ENCODE assay signal across 8 cellular contexts in the genomic region with DNA sequence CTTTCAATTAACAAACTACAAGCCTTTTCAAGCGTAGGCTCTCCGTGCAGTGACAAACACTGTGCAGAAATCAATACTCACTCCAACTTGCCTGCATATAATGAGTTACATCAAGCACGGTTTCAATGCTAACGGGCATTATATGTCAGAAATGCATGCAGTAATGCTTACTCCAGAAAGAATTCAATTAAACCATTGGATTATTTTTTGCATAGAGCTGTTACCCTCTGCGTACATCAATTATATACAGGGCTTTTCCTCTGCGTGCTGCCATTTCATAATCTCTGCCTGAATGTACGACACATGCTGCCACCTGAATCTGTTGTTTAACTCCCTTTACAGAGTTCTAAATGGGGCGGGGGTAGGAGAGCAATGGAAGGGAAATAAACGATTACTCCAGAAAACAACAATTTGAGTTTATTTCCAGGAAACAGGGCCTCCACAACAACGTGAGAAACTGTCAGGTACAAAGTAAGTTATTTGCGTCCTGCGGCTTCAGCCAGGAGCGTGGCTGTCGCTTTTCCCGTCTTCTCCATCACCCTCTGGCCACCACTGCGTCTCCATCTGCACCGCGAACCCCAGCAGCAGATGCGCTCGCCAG. TPM values are rescaled to one million over a fixed set of nuclear protein-coding genes. Genes with fewer than 3 reads are reported as not detected.
DNase-seq lines count a peak whose midpoint lies in the region; ATAC-seq and TF ChIP-seq lines count a peak whose summit lies in the region.

No MANE protein-coding gene starts in this region.

- H3K9me3 Mint-ChIP-seq in stimulated activated naive CD8-positive, alpha-beta T cell treated with anti-CD3 and anti-CD28 coated beads, Interleukin-15, Interleukin-2, amounts not matched to agents 100 ng/mL and 50 ng/mL, for 24 hours, result no peaks in the 10 kb centered on the region

- H3K9me3 ChIP-seq in mononuclear cell (ENCODE audit: low read depth, low read length), result no peaks in the 10 kb centered on the region

- no peaks in the 10 kb centered on the region for H3K36me3 Mint-ChIP-seq in stimulated activated naive CD8-positive, alpha-beta T cell treated with anti-CD3 and anti-CD28 coated beads, Interleukin-15, Interleukin-2, amounts not matched to agents 100 ng/mL and 50 ng/mL, for 24 hours (ENCODE audit: low read depth)

- ATAC-seq in stimulated activated naive CD8-positive, alpha-beta T cell treated with anti-CD3 and anti-CD28 coated beads, Interleukin-15, Interleukin-2, amounts not matched to agents 100 U/mL and 50 U/mL, for 24 hours, result no peak
- ATAC-seq in HG03095 (IDR thresholded peaks at IDR 0.05; ENCODE audit: unreplicated experiment) (no peak), GM21717 (IDR thresholded peaks at IDR 0.05; ENCODE audit: unreplicated experiment) (no peak)

- H3K27me3 ChIP-seq in mononuclear cell (ENCODE audit: insufficient read depth, low read length), result peaks cover 69% of the 10 kb centered on the region

- H3K27me3 Mint-ChIP-seq in stimulated activated naive CD8-positive, alpha-beta T cell treated with anti-CD3 and anti-CD28 coated beads, Interleukin-15, Interleukin-2, amounts not matched to agents 100 ng/mL and 50 ng/mL, for 24 hours, result peaks cover 63% of the 10 kb centered on the region

- no peak overlapping the region for H3K27ac Mint-ChIP-seq in stimulated activated naive CD8-positive, alpha-beta T cell treated with anti-CD3 and anti-CD28 coated beads, Interleukin-15, Interleukin-2, amounts not matched to agents 100 ng/mL and 50 ng/mL, for 24 hours

- no peak for DNase-seq in stimulated activated naive CD8-positive, alpha-beta T cell treated with anti-CD3 and anti-CD28 coated beads, Interleukin-15, Interleukin-2, amounts not matched to agents 100 U/mL and 50 U/mL, for 24 hours
- no peak for DNase-seq in choroid plexus epithelial cell (ENCODE audit: low read depth)
- no peak for DNase-seq in DMS 273 (lab: John Stamatoyannopoulos, UW; ENCODE audit: unreplicated experiment)
- DNase-seq in NCI-H2081 treated with DMSO at 0.1 percent for 48 hours (lab: John Stamatoyannopoulos, UW), result no peak

- H3K4me3 ChIP-seq in choroid plexus epithelial cell (ENCODE audit: low read depth, low read length) (peak overlapping the region; percentile 76), mononuclear cell (ENCODE audit: low read length) (peak overlapping the region; percentile 33)

- peaks cover 31% of the 10 kb centered on the region for H3K4me1 Mint-ChIP-seq in stimulated activated naive CD8-positive, alpha-beta T cell treated with anti-CD3 and anti-CD28 coated beads, Interleukin-15, Interleukin-2, amounts not matched to agents 100 ng/mL and 50 ng/mL, for 24 hours (ENCODE audit: low read depth)

- H3K4me1 ChIP-seq in mononuclear cell (ENCODE audit: insufficient read depth, low read length), result peaks cover 20% of the 10 kb centered on the region

- no peak for TF ChIP-seq CTCF in choroid plexus epithelial cell (conservative IDR thresholded peaks at IDR 0.05; ENCODE audit: low read depth, low read length)

- H3K4me3 Mint-ChIP-seq in stimulated activated naive CD8-positive, alpha-beta T cell treated with anti-CD3 and anti-CD28 coated beads, Interleukin-15, Interleukin-2, amounts not matched to agents 100 ng/mL and 50 ng/mL, for 24 hours, result peak overlapping the region; percentile 92

RNA-seq across cellular contexts. Expression of gene PTPRK, which starts 1.8 kb away (rescaled TPM):
- 3.4 TPM for total RNA-seq in mononuclear cell
